10 cellular contexts compared by ENCODE assay signal in genomic region chr3:108493862-108494261, GRCh38. TPM values are rescaled to one million over a fixed set of nuclear protein-coding genes. Genes with fewer than 3 reads are reported as not detected.
DNase-seq lines count a peak whose midpoint lies in the region; ATAC-seq, FAIRE-seq and TF ChIP-seq lines count a peak whose summit lies in the region.
"Had no signal": no experiment of that assay in that cellular context is flagged by ENCODE, and none has a peak within 500 bp of the region (broad histone marks: within the 10 kb centered on the region; RNA-seq: fewer than 3 reads in every experiment).

No MANE protein-coding gene starts in this region.

- H3K27me3 ChIP-seq in bronchial epithelial cell (ENCODE audit: control insufficient read depth, insufficient read depth, low read length) (no peaks in the 10 kb centered on the region), gastrocnemius medialis (no peaks in the 10 kb centered on the region)

- DNase-seq in activated CD4-positive, alpha-beta T cell treated with anti-CD3 and anti-CD28 coated beads for 36 hours: peak; percentile 22
- no peak for DNase-seq in activated CD4-positive, alpha-beta T cell treated with anti-CD3 and anti-CD28 coated beads for 4 hours
- DNase-seq in LNCaP clone FGC (ENCODE audit: low read depth) (no peak), bronchial epithelial cell (ENCODE audit: low read depth) (no peak), renal cortical epithelial cell (ENCODE audit: low read depth) (peak; percentile 11), gastrocnemius medialis (no peak), retina (no peak)
- DNase-seq in NK-92 treated with Interleukin-12 subunit alpha and Interleukin-12 subunit beta, amount 100 ng/mL, for 24 hours (lab: John Stamatoyannopoulos, UW): no peak
- DNase-seq: activated T-cell treated with anti-CD3 and anti-CD28 coated beads, Interleukin-2, amount 50 U/mL, for 72 hours; occipital lobe had no signal

- intact Hi-C loops in activated CD4-positive, alpha-beta T cell treated with anti-CD3 and anti-CD28 coated beads for 36 hours (cut with DNase I, micrococcal nuclease): loop anchor here in 1 of 2 experiments (10.0 kb wide), 1 partner anchor 1821 kb away; no protein-coding TSS in a partner anchor
- intact Hi-C loops in gastrocnemius medialis (cut with DNase I; ENCODE audit: low total_unique reads): no loop called here

- no peak for ATAC-seq in activated CD4-positive, alpha-beta T cell treated with anti-CD3 and anti-CD28 coated beads for 36 hours
- no peak for ATAC-seq in gastrocnemius medialis
- ATAC-seq: activated T-cell treated with anti-CD3 and anti-CD28 coated beads, Interleukin-2, amount 50 U/mL, for 72 hours had no signal

- POLR2A ChIA-PET in activated CD4-positive, alpha-beta T cell treated with anti-CD3 and anti-CD28 coated beads for 36 hours (lab: Charles Lee): no interaction called here

- H3K36me3 Mint-ChIP-seq in activated CD4-positive, alpha-beta T cell treated with anti-CD3 and anti-CD28 coated beads for 36 hours (ENCODE audit: low read depth): no peaks in the 10 kb centered on the region

- in situ Hi-C loops in gastrocnemius medialis (cut with MboI; ENCODE audit: low sequenced_read_pairs in 4 of 4): loop anchor here in 3 of 4 donors (5.0 to 10.0 kb wide), 2 partner anchors 58 to 61 kb away; no protein-coding TSS in a partner anchor

- no peaks in the 10 kb centered on the region for H3K27me3 Mint-ChIP-seq in activated CD4-positive, alpha-beta T cell treated with anti-CD3 and anti-CD28 coated beads for 36 hours

- peaks cover 5% of the 10 kb centered on the region for H3K4me1 Mint-ChIP-seq in activated CD4-positive, alpha-beta T cell treated with anti-CD3 and anti-CD28 coated beads for 36 hours

- H3K36me3 ChIP-seq in bronchial epithelial cell (ENCODE audit: control insufficient read depth, insufficient read depth, low read length) (no peaks in the 10 kb centered on the region), gastrocnemius medialis (no peaks in the 10 kb centered on the region)

- CTCF ChIA-PET in activated CD4-positive, alpha-beta T cell treated with anti-CD3 and anti-CD28 coated beads for 36 hours (lab: Charles Lee): interaction anchor here (0.6 to 1.3 kb wide), 2 partner anchors 418 to 589 kb away, joined by 3 to 4 read pairs; no protein-coding TSS in a partner anchor

- no peak overlapping the region for H3K27ac Mint-ChIP-seq in activated CD4-positive, alpha-beta T cell treated with anti-CD3 and anti-CD28 coated beads for 36 hours

- H3K27ac ChIP-seq in gastrocnemius medialis: no peak overlapping the region

- H3K4me3 ChIP-seq in LNCaP clone FGC (ENCODE audit: low read depth, low read length) (no peak overlapping the region), bronchial epithelial cell (ENCODE audit: low read depth, low read length) (no peak overlapping the region), gastrocnemius medialis (no peak overlapping the region)

- no peaks in the 10 kb centered on the region for H3K9me3 ChIP-seq in gastrocnemius medialis

- no peak for TF ChIP-seq POLR2A in gastrocnemius medialis (IDR thresholded peaks at IDR 0.05)

- no peak overlapping the region for H3K4me3 Mint-ChIP-seq in activated CD4-positive, alpha-beta T cell treated with anti-CD3 and anti-CD28 coated beads for 36 hours
- H3K4me3 Mint-ChIP-seq: activated T-cell treated with anti-CD3 and anti-CD28 coated beads, Interleukin-2, amount 50 U/mL, for 72 hours had no signal

- FAIRE-seq in bronchial epithelial cell (lab: Jason Lieb, UNC): no peak

- no peaks in the 10 kb centered on the region for H3K9me3 Mint-ChIP-seq in activated CD4-positive, alpha-beta T cell treated with anti-CD3 and anti-CD28 coated beads for 36 hours (ENCODE audit: low read depth)

- H3K4me1 ChIP-seq in gastrocnemius medialis: no peaks in the 10 kb centered on the region

- TF ChIP-seq CTCF in LNCaP clone FGC (IDR thresholded peaks at IDR 0.05; ENCODE audit: control insufficient read depth, extremely low read depth, insufficient read depth): peak; percentile 71
- TF ChIP-seq CTCF in bronchial epithelial cell (IDR thresholded peaks at IDR 0.05; ENCODE audit: insufficient read depth, low read length, severe bottlenecking): peak; percentile 58
- TF ChIP-seq CTCF in gastrocnemius medialis (IDR thresholded peaks at IDR 0.05 in 4 of 5, conservative IDR thresholded peaks at IDR 0.05 in 1 of 5): peak in 1 of 5 experiments; percentile 19

RNA-seq across cellular contexts. Expression of gene MYH15, which starts 16.5 kb away (rescaled TPM):
- under 1 TPM; 0.09 to 0.58 TPM for total RNA-seq in activated CD4-positive, alpha-beta T cell treated with anti-CD3 and anti-CD28 coated beads for 36 hours
- total RNA-seq in bronchial epithelial cell (under 0.01 TPM in 2 replicates), renal cortical epithelial cell (0.05 TPM in 1 of 2 replicates, not detected in the other), gastrocnemius medialis (under 1 TPM in 3 of 4 donors, not detected in 1; 0.10 to 0.27 (median 0.13) TPM)

Comparison
In these comparisons a context has a peak if more than half of its experiments do, and no peak if none do; other contexts are left out.
1. DNase-seq: peak in activated CD4-positive, alpha-beta T cell treated with anti-CD3 and anti-CD28 coated beads for 36 hours (single experiment) and renal cortical epithelial cell (single experiment); none in activated CD4-positive, alpha-beta T cell treated with anti-CD3 and anti-CD28 coated beads for 4 hours (0 of 2), LNCaP clone FGC (single experiment), bronchial epithelial cell (single experiment), NK-92 treated with Interleukin-12 subunit alpha and Interleukin-12 subunit beta, amount 100 ng/mL, for 24 hours (single experiment), gastrocnemius medialis (0 of 2) and retina (single experiment).